23 cellular contexts compared by ENCODE assay signal in the genomic region with DNA sequence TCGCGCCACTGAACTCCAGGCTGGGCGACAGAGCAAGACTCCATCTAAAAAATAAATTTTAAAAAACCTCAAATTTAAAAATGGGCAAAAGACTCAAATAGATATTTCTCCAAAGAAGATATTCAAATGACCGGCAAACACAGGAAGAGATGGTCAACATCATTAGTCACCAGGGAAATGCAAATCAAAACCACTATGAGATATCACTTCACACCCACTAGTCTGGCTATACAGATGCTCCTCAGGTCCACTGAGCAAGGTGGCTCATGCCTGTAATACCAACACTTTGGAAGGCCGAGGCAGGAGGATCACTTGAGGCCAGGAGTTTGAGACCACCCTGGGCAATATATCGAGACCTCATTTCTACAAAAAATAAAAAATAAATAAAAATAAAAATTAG.
"Had no signal": no experiment of that assay in that cellular context is flagged by ENCODE, and none has a peak within 500 bp of the region (broad histone marks: within the 10 kb centered on the region; RNA-seq: fewer than 3 reads in every experiment).

No MANE protein-coding gene starts in this region.

- H3K4me1 ChIP-seq: lower lobe of right lung, prostate gland had no signal

- H3K27ac Mint-ChIP-seq: immature natural killer cell; naive thymus-derived CD8-positive, alpha-beta T cell; nephron progenitor cell; stimulated activated naive CD8-positive, alpha-beta T cell treated with anti-CD3 and anti-CD28 coated beads, Interleukin-15, amount 100 ng/mL, for 72 hours had no signal

- H3K27me3 ChIP-seq: right atrium auricular region, thyroid gland had no signal

- H3K9me3 ChIP-seq: lower lobe of right lung, prostate gland, right atrium auricular region, thyroid gland had no signal

- H3K36me3 Mint-ChIP-seq: immature natural killer cell; naive thymus-derived CD8-positive, alpha-beta T cell had no signal

- H3K4me1 Mint-ChIP-seq: immature natural killer cell; naive thymus-derived CD8-positive, alpha-beta T cell; stimulated activated naive CD8-positive, alpha-beta T cell treated with anti-CD3 and anti-CD28 coated beads, Interleukin-15, amount 100 ng/mL, for 72 hours had no signal

- H3K36me3 ChIP-seq: lower lobe of right lung, prostate gland, right atrium auricular region, thyroid gland had no signal

- ATAC-seq: left colon; left ventricle myocardium superior; lower lobe of right lung; naive thymus-derived CD8-positive, alpha-beta T cell; sciatic nerve; stimulated activated naive CD8-positive, alpha-beta T cell treated with anti-CD3 and anti-CD28 coated beads, Interleukin-15, amount 100 ng/mL, for 72 hours had no signal

- DNase-seq: hypothalamus; immature natural killer cell; islet precursor cell; kidney glomerular epithelial cell; left colon; left ventricle myocardium superior; lower lobe of right lung; naive thymus-derived CD8-positive, alpha-beta T cell; nephron progenitor cell; nucleus accumbens; stimulated activated CD4-positive, alpha-beta T cell treated with anti-CD3 and anti-CD28 coated beads, Interleukin-12 subunit alpha, Interleukin-12 subunit beta, amount 100 ng/mL, for 4 hours; stimulated activated CD4-positive, alpha-beta T cell treated with anti-CD3 and anti-CD28 coated beads, Interleukin-1b, Interleukin-23, amount 100 ng/mL, for 48 hours; stimulated activated CD4-positive, alpha-beta T cell treated with anti-CD3 and anti-CD28 coated beads, Interleukin-4, amount 100 ng/mL, for 1 hour; stimulated activated CD8-positive, alpha-beta memory T cell treated with anti-CD3 and anti-CD28 coated beads, Interleukin-4, amount 100 ng/mL, for 48 hours; stimulated activated naive CD4-positive, alpha-beta T cell; stimulated activated naive CD8-positive, alpha-beta T cell treated with anti-CD3 and anti-CD28 coated beads, Interleukin-15, amount 100 ng/mL, for 72 hours; thyroid gland; trophoblast cell had no signal

- H3K4me3 ChIP-seq: coronary artery, lower lobe of right lung, prostate gland, right atrium auricular region, smooth muscle cell, thyroid gland had no signal

- H3K4me3 Mint-ChIP-seq: immature natural killer cell; naive thymus-derived CD8-positive, alpha-beta T cell; nephron progenitor cell; stimulated activated naive CD8-positive, alpha-beta T cell treated with anti-CD3 and anti-CD28 coated beads, Interleukin-15, amount 100 ng/mL, for 72 hours had no signal

- H3K27ac ChIP-seq: coronary artery, lower lobe of right lung, prostate gland, right atrium auricular region, thyroid gland had no signal

- H3K9me3 Mint-ChIP-seq: immature natural killer cell; naive thymus-derived CD8-positive, alpha-beta T cell; stimulated activated naive CD8-positive, alpha-beta T cell treated with anti-CD3 and anti-CD28 coated beads, Interleukin-15, amount 100 ng/mL, for 72 hours had no signal
